Comparison of ENCODE assay signal across 24 cellular contexts in genomic region chr21:28882345-28882744, GRCh38.
DNase-seq lines count a peak whose midpoint lies in the region; ATAC-seq, FAIRE-seq and TF ChIP-seq lines count a peak whose summit lies in the region.
"Had no signal": no experiment of that assay in that cellular context is flagged by ENCODE, and none has a peak within 500 bp of the region (broad histone marks: within the 10 kb centered on the region; RNA-seq: fewer than 3 reads in every experiment).

No MANE protein-coding gene starts in this region.

- no peak for DNase-seq in CD4-positive, alpha-beta T cell
- no peak for DNase-seq in RCC 7860 (ENCODE audit: low spot score)
- DNase-seq in WTC11 (ENCODE audit: low spot score) = no peak
- no peak for DNase-seq in activated T-helper 1 cell treated with anti-CD3 and anti-CD28 coated beads, Interleukin-12 subunit alpha, Interleukin-12 subunit beta, Interleukin-2, Interleukin-4 antibody, amounts not matched to agents 30 ng/mL and 10 ng/mL and 1 ng/mL, durations not matched to agents 14 hours and 24 hours and 36 hours (ENCODE audit: low spot score)
- no peak for DNase-seq in GOT3 (lab: John Stamatoyannopoulos, UW)
- DNase-seq: 8988T; ACHN; BE2C; C1 segment of cervical spinal cord; Caco-2; Calu3; CD4-positive, CD25-positive, alpha-beta regulatory T cell; CD8-positive, alpha-beta T cell; DMS79 treated with DMSO at 0.1 percent for 48 hours; GF-D8 had no signal

- H3K4me1 ChIP-seq in HEK293 (ENCODE audit: control insufficient read depth, insufficient read depth, low read length) = no peaks in the 10 kb centered on the region; the same call in 1 of the 2 replicates
- H3K4me1 ChIP-seq: BE2C had no signal

- no peaks in the 10 kb centered on the region for H3K9me3 Mint-ChIP-seq in CD4-positive, alpha-beta T cell
- H3K9me3 Mint-ChIP-seq in WTC11 = peaks cover 4% of the 10 kb centered on the region; the same call in 1 of the 2 replicates
- no peaks in the 10 kb centered on the region for H3K9me3 Mint-ChIP-seq in activated T-helper 1 cell treated with anti-CD3 and anti-CD28 coated beads, Interleukin-12 subunit alpha, Interleukin-12 subunit beta, Interleukin-2, Interleukin-4 antibody, amounts not matched to agents 30 ng/mL and 10 ng/mL and 1 ng/mL, durations not matched to agents 14 hours and 24 hours and 36 hours
- H3K9me3 Mint-ChIP-seq: CD4-positive, CD25-positive, alpha-beta regulatory T cell; CD8-positive, alpha-beta T cell had no signal

- H3K27ac ChIP-seq in CD4-positive, alpha-beta T cell (ENCODE audit: low read depth, low read length) = no peak overlapping the region
- no peak overlapping the region for H3K27ac ChIP-seq in HEK293 (ENCODE audit: extremely low read depth, low read depth, low read length)
- H3K27ac ChIP-seq: BLaER1 had no signal

- no peak overlapping the region for H3K27ac Mint-ChIP-seq in CD4-positive, alpha-beta T cell
- no peak overlapping the region for H3K27ac Mint-ChIP-seq in WTC11
- H3K27ac Mint-ChIP-seq in activated T-helper 1 cell treated with anti-CD3 and anti-CD28 coated beads, Interleukin-12 subunit alpha, Interleukin-12 subunit beta, Interleukin-2, Interleukin-4 antibody, amounts not matched to agents 30 ng/mL and 10 ng/mL and 1 ng/mL, durations not matched to agents 14 hours and 24 hours and 36 hours = no peak overlapping the region
- H3K27ac Mint-ChIP-seq: CD14-positive monocyte; CD4-positive, CD25-positive, alpha-beta regulatory T cell; CD8-positive, alpha-beta T cell had no signal

- TF ChIP-seq CTCF in CD4-positive, alpha-beta T cell (IDR thresholded peaks at IDR 0.05) = no peak
- TF ChIP-seq CTCF in HEK293 (tag by site-specific recombination; IDR thresholded peaks at IDR 0.05) (no peak), WTC11 (IDR thresholded peaks at IDR 0.05) (no peak)

- no peak overlapping the region for H3K4me3 ChIP-seq in HEK293 (ENCODE audit: low read depth, low read length)
- H3K4me3 ChIP-seq: BLaER1 had no signal

- intact Hi-C loops in CD4-positive, alpha-beta T cell (cut with DNase I, micrococcal nuclease) = loop anchor here (10.0 kb wide), 2 partner anchors 48 to 112 kb away; partner anchors contain the start of gene LTN1 (in 1 of the 2)
- intact Hi-C loops in activated T-helper 1 cell treated with anti-CD3 and anti-CD28 coated beads, Interleukin-12 subunit alpha, Interleukin-12 subunit beta, Interleukin-2, Interleukin-4 antibody, amounts not matched to agents 30 ng/mL and 10 ng/mL and 1 ng/mL, durations not matched to agents 14 hours and 24 hours and 36 hours (cut with micrococcal nuclease) = loop anchor here (10.0 kb wide), 1 partner anchor 772 kb away; no protein-coding TSS in a partner anchor

- H3K27me3 ChIP-seq in CD4-positive, alpha-beta T cell (ENCODE audit: control insufficient read depth, insufficient read depth, low read length) = no peaks in the 10 kb centered on the region
- H3K27me3 ChIP-seq: BE2C, BLaER1 had no signal

- POLR2A ChIA-PET in CD4-positive, alpha-beta T cell (lab: Charles Lee) = no interaction called here
- POLR2A ChIA-PET in HEK293 (lab: Yijun Ruan, JAX) = no interaction called here
- POLR2A ChIA-PET in WTC11 (lab: Charles Lee) = no interaction called here

- FAIRE-seq in RCC 7860 (lab: Jason Lieb, UNC) = peak; percentile 2
- peak; percentile 21 for FAIRE-seq in colon (lab: Jason Lieb, UNC)
- FAIRE-seq: A204.1, D721Med, GM12891, GM19239 had no signal

- no peaks in the 10 kb centered on the region for H3K9me3 ChIP-seq in CD4-positive, alpha-beta T cell (ENCODE audit: control insufficient read depth, low read length)
- H3K9me3 ChIP-seq in HEK293 (ENCODE audit: control insufficient read depth, insufficient read depth, low read depth, low read length) = no peaks in the 10 kb centered on the region
- H3K9me3 ChIP-seq: BE2C, Caco-2 had no signal

- peak overlapping the region; percentile 11 for H3K4me3 Mint-ChIP-seq in CD4-positive, alpha-beta T cell
- no peak overlapping the region for H3K4me3 Mint-ChIP-seq in WTC11
- no peak overlapping the region for H3K4me3 Mint-ChIP-seq in activated T-helper 1 cell treated with anti-CD3 and anti-CD28 coated beads, Interleukin-12 subunit alpha, Interleukin-12 subunit beta, Interleukin-2, Interleukin-4 antibody, amounts not matched to agents 30 ng/mL and 10 ng/mL and 1 ng/mL, durations not matched to agents 14 hours and 24 hours and 36 hours
- H3K4me3 Mint-ChIP-seq: CD14-positive monocyte; CD8-positive, alpha-beta T cell had no signal

- H3K36me3 Mint-ChIP-seq in CD4-positive, alpha-beta T cell (ENCODE audit: low read depth) = peaks cover 58% of the 10 kb centered on the region
- peaks cover 18% of the 10 kb centered on the region for H3K36me3 Mint-ChIP-seq in WTC11
- peaks cover 11% of the 10 kb centered on the region for H3K36me3 Mint-ChIP-seq in activated T-helper 1 cell treated with anti-CD3 and anti-CD28 coated beads, Interleukin-12 subunit alpha, Interleukin-12 subunit beta, Interleukin-2, Interleukin-4 antibody, amounts not matched to agents 30 ng/mL and 10 ng/mL and 1 ng/mL, durations not matched to agents 14 hours and 24 hours and 36 hours (ENCODE audit: low read depth)

- H3K4me1 Mint-ChIP-seq in CD4-positive, alpha-beta T cell (ENCODE audit: low read depth) = peaks cover 23% of the 10 kb centered on the region
- H3K4me1 Mint-ChIP-seq in WTC11 = peaks cover 7% of the 10 kb centered on the region; the same call in 1 of the 2 replicates
- peaks cover 21% of the 10 kb centered on the region for H3K4me1 Mint-ChIP-seq in activated T-helper 1 cell treated with anti-CD3 and anti-CD28 coated beads, Interleukin-12 subunit alpha, Interleukin-12 subunit beta, Interleukin-2, Interleukin-4 antibody, amounts not matched to agents 30 ng/mL and 10 ng/mL and 1 ng/mL, durations not matched to agents 14 hours and 24 hours and 36 hours (ENCODE audit: low read depth)

- H3K27me3 Mint-ChIP-seq in CD4-positive, alpha-beta T cell = no peaks in the 10 kb centered on the region
- H3K27me3 Mint-ChIP-seq in WTC11 (ENCODE audit: low read depth) = peaks cover 8% of the 10 kb centered on the region
- H3K27me3 Mint-ChIP-seq in activated T-helper 1 cell treated with anti-CD3 and anti-CD28 coated beads, Interleukin-12 subunit alpha, Interleukin-12 subunit beta, Interleukin-2, Interleukin-4 antibody, amounts not matched to agents 30 ng/mL and 10 ng/mL and 1 ng/mL, durations not matched to agents 14 hours and 24 hours and 36 hours (ENCODE audit: insufficient read depth) = peaks cover 2% of the 10 kb centered on the region
- H3K27me3 Mint-ChIP-seq: CD4-positive, CD25-positive, alpha-beta regulatory T cell had no signal

- CTCF ChIA-PET in CD4-positive, alpha-beta T cell (lab: Charles Lee) = no interaction called here
- CTCF ChIA-PET in HEK293 (lab: Yijun Ruan, JAX) (no interaction called here), WTC11 (lab: Charles Lee) (no interaction called here)

- peaks cover 28 to 31% of the 10 kb centered on the region in 2 experiments for H3K36me3 ChIP-seq in HEK293 (ENCODE audit: control insufficient read depth in 2 of 2, insufficient read depth in 1 of 2, low read length in 2 of 2)

- no peak for ATAC-seq in CD4-positive, alpha-beta T cell (ENCODE audit: poor library complexity)
- ATAC-seq in HG03045 (IDR thresholded peaks at IDR 0.05; ENCODE audit: unreplicated experiment) = no peak
- ATAC-seq in WTC11 = no peak
- ATAC-seq: CD8-positive, alpha-beta T cell had no signal

TF ChIP-seq in HEK293, 187 proteins besides CTCF, POLR2A, EP300 and RAD21:
- TF ChIP-seq BCL11A (tag by site-specific recombination; IDR thresholded peaks at IDR 0.05; ENCODE audit: low read depth) (no peak), ZBTB17 (tag by site-specific recombination; IDR thresholded peaks at IDR 0.05) (no peak), ZNF146 (tag by site-specific recombination; IDR thresholded peaks at IDR 0.05) (peak; percentile 97), PRDM4 (tag by site-specific recombination; IDR thresholded peaks at IDR 0.05) (no peak)

TF ChIP-seq in WTC11, 78 proteins besides CTCF, POLR2A, EP300 and RAD21:
- TF ChIP-seq EMX1 (CRISPR knock-in tag; IDR thresholded peaks at IDR 0.05) = no peak
- no peak for TF ChIP-seq ATF1 (CRISPR knock-in tag; IDR thresholded peaks at IDR 0.05)
- TF ChIP-seq E2F5 (CRISPR knock-in tag; IDR thresholded peaks at IDR 0.05) = no peak
- no peak for TF ChIP-seq ZNF219 (CRISPR knock-in tag; IDR thresholded peaks at IDR 0.05; ENCODE audit: borderline replicate concordance)
- TF ChIP-seq ZBTB21 (CRISPR knock-in tag; IDR thresholded peaks at IDR 0.05; ENCODE audit: borderline replicate concordance) = no peak
- TF ChIP-seq ESRRA (CRISPR knock-in tag; IDR thresholded peaks at IDR 0.05; ENCODE audit: borderline replicate concordance) = no peak
- TF ChIP-seq ATF6 (CRISPR knock-in tag; IDR thresholded peaks at IDR 0.05) = no peak
- TF ChIP-seq FOXK1 (CRISPR knock-in tag; IDR thresholded peaks at IDR 0.05) = no peak
- no peak for TF ChIP-seq IRF1 (CRISPR knock-in tag; IDR thresholded peaks at IDR 0.05)
